In the genomic region with DNA sequence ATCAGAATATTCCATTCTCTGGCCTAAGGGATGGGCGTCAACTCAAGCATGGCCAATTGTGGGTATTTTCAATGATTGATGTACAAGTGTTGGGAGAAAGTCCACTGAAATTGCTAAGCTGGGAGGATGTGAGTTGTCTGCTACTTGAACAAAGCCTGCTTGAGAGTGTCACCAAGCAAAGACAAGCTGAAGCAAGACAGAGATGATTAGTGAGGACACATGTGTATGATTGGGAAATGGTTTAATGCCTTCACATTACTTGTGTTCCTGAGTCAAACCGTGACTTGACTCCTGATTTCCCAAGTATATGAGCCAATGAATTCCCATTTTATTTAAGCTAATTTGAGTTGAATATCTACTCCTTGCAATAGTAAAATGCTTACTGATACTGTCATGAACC, we compare ENCODE assay signal across 22 cellular contexts. TPM values are rescaled to one million over a fixed set of nuclear protein-coding genes. Genes with fewer than 3 reads are reported as not detected.
"Had no signal": no experiment of that assay in that cellular context is flagged by ENCODE, and none has a peak within 500 bp of the region (broad histone marks: within the 10 kb centered on the region; RNA-seq: fewer than 3 reads in every experiment).

No MANE protein-coding gene starts in this region.

- H3K36me3 ChIP-seq: prostate gland, right atrium auricular region, stomach, thyroid gland had no signal

- H3K27ac ChIP-seq: prostate gland, right atrium auricular region, stomach, thyroid gland had no signal

- DNase-seq: central memory CD4-positive, alpha-beta T cell; effector CD8-positive, alpha-beta T cell; endodermal cell; foreskin melanocyte; glutamatergic neuron; hypothalamus; kidney; naive thymus-derived CD8-positive, alpha-beta T cell; nephron progenitor cell; nucleus accumbens; stimulated activated CD4-positive, alpha-beta T cell treated with anti-CD3 and anti-CD28 coated beads, Interleukin-2, amount 100 ng/mL, for 24 hours; stimulated activated CD4-positive, alpha-beta T cell treated with anti-CD3 and anti-CD28 coated beads, Interleukin-4, amount 100 ng/mL, for 24 hours; stimulated activated naive CD4-positive, alpha-beta T cell treated with Interleukin-2 at 50 U/mL for 16 hours; stomach; thyroid gland; trophoblast cell had no signal

- H3K9me3 Mint-ChIP-seq: dendritic cell treated with granulocyte-macrophage colony-stimulating factor and Interleukin-4, amounts not matched to agents 40 ng/mL and 50 ng/mL, for 4 days; endodermal cell; naive thymus-derived CD8-positive, alpha-beta T cell; nephron progenitor cell; stimulated activated effector memory CD8-positive, alpha-beta T cell treated with anti-CD3 and anti-CD28 coated beads, Interleukin-12 subunit alpha, Interleukin-12 subunit beta, amount 100 ng/mL, for 72 hours had no signal

- H3K36me3 Mint-ChIP-seq: naive thymus-derived CD8-positive, alpha-beta T cell; stimulated activated effector memory CD8-positive, alpha-beta T cell treated with anti-CD3 and anti-CD28 coated beads, Interleukin-12 subunit alpha, Interleukin-12 subunit beta, amount 100 ng/mL, for 72 hours had no signal

- H3K27ac Mint-ChIP-seq: dendritic cell treated with granulocyte-macrophage colony-stimulating factor and Interleukin-4, amounts not matched to agents 40 ng/mL and 50 ng/mL, for 4 days; endodermal cell; naive thymus-derived CD8-positive, alpha-beta T cell; nephron progenitor cell; stimulated activated effector memory CD8-positive, alpha-beta T cell treated with anti-CD3 and anti-CD28 coated beads, Interleukin-12 subunit alpha, Interleukin-12 subunit beta, amount 100 ng/mL, for 72 hours had no signal

- H3K9me3 ChIP-seq: prostate gland, right atrium auricular region, stomach, thyroid gland had no signal

- ATAC-seq: left lobe of liver; naive thymus-derived CD8-positive, alpha-beta T cell; sciatic nerve; stimulated activated effector memory CD8-positive, alpha-beta T cell treated with anti-CD3 and anti-CD28 coated beads, Interleukin-12 subunit alpha, Interleukin-12 subunit beta, amount 100 ng/mL, for 72 hours had no signal

- H3K4me3 ChIP-seq: prostate gland, right atrium auricular region, stomach, thyroid gland had no signal

- H3K4me1 Mint-ChIP-seq: endodermal cell had no signal

- H3K27me3 ChIP-seq: right atrium auricular region, stomach, thyroid gland had no signal

- H3K27me3 Mint-ChIP-seq: naive thymus-derived CD8-positive, alpha-beta T cell had no signal

- H3K4me3 Mint-ChIP-seq: dendritic cell treated with granulocyte-macrophage colony-stimulating factor and Interleukin-4, amounts not matched to agents 40 ng/mL and 50 ng/mL, for 4 days; endodermal cell; naive thymus-derived CD8-positive, alpha-beta T cell; nephron progenitor cell; stimulated activated effector memory CD8-positive, alpha-beta T cell treated with anti-CD3 and anti-CD28 coated beads, Interleukin-12 subunit alpha, Interleukin-12 subunit beta, amount 100 ng/mL, for 72 hours had no signal

- H3K4me1 ChIP-seq: prostate gland, thyroid gland had no signal

RNA-seq across cellular contexts. Expression of gene NRP2, which starts 23.7 kb away (rescaled TPM):
- polyA plus RNA-seq: naive thymus-derived CD8-positive, alpha-beta T cell had no signal
